In the genomic region with DNA sequence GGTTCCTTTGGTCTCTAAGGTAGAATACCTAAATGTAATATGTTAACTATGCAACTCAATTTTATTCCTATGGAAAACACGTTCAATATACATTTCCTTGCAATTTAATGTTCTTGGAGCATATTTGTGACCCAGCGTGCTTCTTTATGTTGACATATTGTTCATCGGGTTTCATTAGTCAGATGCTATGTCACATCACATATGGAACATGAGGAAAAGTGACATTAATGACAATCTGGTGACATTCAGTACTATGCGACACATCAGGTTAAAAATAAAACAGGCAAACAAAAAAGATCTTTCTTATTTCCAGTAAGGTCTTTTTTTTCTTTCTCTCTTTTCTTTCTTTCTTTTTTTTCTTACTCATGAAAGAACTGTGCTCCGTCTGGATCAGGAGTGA, we compare ENCODE assay signal across 34 cellular contexts.
DNase-seq lines count a peak whose midpoint lies in the region; ATAC-seq, FAIRE-seq and TF ChIP-seq lines count a peak whose summit lies in the region.
"Had no signal": no experiment of that assay in that cellular context is flagged by ENCODE, and none has a peak within 500 bp of the region (broad histone marks: within the 10 kb centered on the region; RNA-seq: fewer than 3 reads in every experiment).

No MANE protein-coding gene starts in this region.

- ATAC-seq in HG03354 (IDR thresholded peaks at IDR 0.05; ENCODE audit: poor library complexity, severe bottlenecking, unreplicated experiment) (no peak), GM18909 (IDR thresholded peaks at IDR 0.05; ENCODE audit: poor library complexity, unreplicated experiment) (no peak)
- ATAC-seq: A549; CD8-positive, alpha-beta T cell had no signal

- intact Hi-C loops in left ventricle myocardium inferior (cut with micrococcal nuclease) = no loop called here

- peak; percentile 78 for TF ChIP-seq EP300 in neural cell (conservative IDR thresholded peaks at IDR 0.05; ENCODE audit: poor library complexity, severe bottlenecking)

- H3K79me2 ChIP-seq in neural cell (replicated peaks; ENCODE audit: insufficient read depth, low read length) = no peaks in the 10 kb centered on the region

- no peak overlapping the region for H3K4me3 ChIP-seq in neural cell (ENCODE audit: low read length)
- H3K4me3 ChIP-seq in left ventricle myocardium inferior = no peak overlapping the region
- H3K4me3 ChIP-seq: A549; BLaER1; BLaER1 treated with 17β-estradiol and CSF1 and Interleukin-3, amounts not matched to agents 10 nM and 100 nM had no signal

- no peaks in the 10 kb centered on the region for H3K9me3 ChIP-seq in neural cell (ENCODE audit: low read length)
- no peaks in the 10 kb centered on the region for H3K9me3 ChIP-seq in left ventricle myocardium inferior (replicated peaks)
- H3K9me3 ChIP-seq: A549; BE2C; BLaER1; BLaER1 treated with 17β-estradiol and CSF1 and Interleukin-3, amounts not matched to agents 10 nM and 100 nM; Caco-2 had no signal

- H3K27ac ChIP-seq in neural cell (ENCODE audit: low read length) (no peak overlapping the region), left ventricle myocardium inferior (replicated peaks) (no peak overlapping the region)
- H3K27ac ChIP-seq: 22Rv1; A549; BLaER1; BLaER1 treated with 17β-estradiol and CSF1 and Interleukin-3, amounts not matched to agents 10 nM and 100 nM; C4-2B had no signal

- peak; percentile 96 for FAIRE-seq in D721Med (lab: Jason Lieb, UNC)
- FAIRE-seq: A204.1, A549 had no signal

- no peaks in the 10 kb centered on the region for H3K36me3 ChIP-seq in neural cell (ENCODE audit: insufficient read depth, low read length)
- H3K36me3 ChIP-seq in left ventricle myocardium inferior = no peaks in the 10 kb centered on the region
- H3K36me3 ChIP-seq: BE2C; BLaER1; BLaER1 treated with 17β-estradiol and CSF1 and Interleukin-3, amounts not matched to agents 10 nM and 100 nM had no signal

- no peaks in the 10 kb centered on the region for H3K9me2 ChIP-seq in neural cell (ENCODE audit: insufficient read depth, low read length)

- no peak overlapping the region for H2AFZ ChIP-seq in neural cell (ENCODE audit: low read depth, low read length)

- no peak for DNase-seq in D721Med (ENCODE audit: insufficient read length, low spot score)
- DNase-seq in NCI-H1694 (lab: John Stamatoyannopoulos, UW) = peak; percentile 11
- DNase-seq in NCI-H1694 treated with DMSO at 0.1 percent for 48 hours (lab: John Stamatoyannopoulos, UW) = peak; percentile 32
- no peak for DNase-seq in left ventricle myocardium inferior
- no peak for DNase-seq in medulla oblongata (ENCODE audit: extremely low spot score)
- DNase-seq: 8988T; ACHN; AML-193; BE2C; C1 segment of cervical spinal cord; Caco-2; Calu3; CD4-positive, alpha-beta memory T cell; CD4-positive, alpha-beta T cell; CD4-positive, CD25-positive, alpha-beta regulatory T cell; CD8-positive, alpha-beta memory T cell; CD8-positive, alpha-beta T cell; COR-L47; DMS 273 treated with DMSO at 0.1 percent for 48 hours; DMS153; DMS53; DMS79; DMS79 treated with DMSO at 0.1 percent for 48 hours; DND-41; EL had no signal

- no peak overlapping the region for H3K4me2 ChIP-seq in neural cell (ENCODE audit: low read length)
- H3K4me2 ChIP-seq: A549; BLaER1; BLaER1 treated with 17β-estradiol and CSF1 and Interleukin-3, amounts not matched to agents 10 nM and 100 nM had no signal

- H3K27me3 ChIP-seq in neural cell (ENCODE audit: insufficient read depth, low read depth, low read length) = no peaks in the 10 kb centered on the region
- peaks cover 12% of the 10 kb centered on the region for H3K27me3 ChIP-seq in left ventricle myocardium inferior (ENCODE audit: low read depth)
- H3K27me3 ChIP-seq: BE2C; BLaER1; BLaER1 treated with 17β-estradiol and CSF1 and Interleukin-3, amounts not matched to agents 10 nM and 100 nM had no signal

- TF ChIP-seq CTCF in D721Med (IDR thresholded peaks at IDR 0.05; ENCODE audit: insufficient read depth, missing control alignments) = no peak
- no peak for TF ChIP-seq CTCF in neural cell (IDR thresholded peaks at IDR 0.05; ENCODE audit: poor library complexity, severe bottlenecking)
- no peak for TF ChIP-seq CTCF in left ventricle myocardium inferior (IDR thresholded peaks at IDR 0.05; ENCODE audit: borderline replicate concordance)

- no peak for TF ChIP-seq RAD21 in neural cell (conservative IDR thresholded peaks at IDR 0.05)

- no peaks in the 10 kb centered on the region for H3F3A ChIP-seq in neural cell (ENCODE audit: insufficient read depth, low read length, poor library complexity, severe bottlenecking)

- no peak overlapping the region for H3K9ac ChIP-seq in neural cell (ENCODE audit: low read length)
- H3K9ac ChIP-seq: BLaER1; BLaER1 treated with 17β-estradiol and CSF1 and Interleukin-3, amounts not matched to agents 10 nM and 100 nM had no signal

- H3K4me1 ChIP-seq in left ventricle myocardium inferior = no peaks in the 10 kb centered on the region
- H3K4me1 ChIP-seq: A549; BE2C; BLaER1 treated with 17β-estradiol and CSF1 and Interleukin-3, amounts not matched to agents 10 nM and 100 nM; Caco-2 had no signal

- H4K20me1 ChIP-seq in neural cell (ENCODE audit: insufficient read depth) = no peaks in the 10 kb centered on the region
- H4K20me1 ChIP-seq: BLaER1; BLaER1 treated with 17β-estradiol and CSF1 and Interleukin-3, amounts not matched to agents 10 nM and 100 nM had no signal

TF ChIP-seq in neural cell, 6 proteins besides CTCF, POLR2A, EP300 and RAD21:
- TF ChIP-seq, protein P1, sequence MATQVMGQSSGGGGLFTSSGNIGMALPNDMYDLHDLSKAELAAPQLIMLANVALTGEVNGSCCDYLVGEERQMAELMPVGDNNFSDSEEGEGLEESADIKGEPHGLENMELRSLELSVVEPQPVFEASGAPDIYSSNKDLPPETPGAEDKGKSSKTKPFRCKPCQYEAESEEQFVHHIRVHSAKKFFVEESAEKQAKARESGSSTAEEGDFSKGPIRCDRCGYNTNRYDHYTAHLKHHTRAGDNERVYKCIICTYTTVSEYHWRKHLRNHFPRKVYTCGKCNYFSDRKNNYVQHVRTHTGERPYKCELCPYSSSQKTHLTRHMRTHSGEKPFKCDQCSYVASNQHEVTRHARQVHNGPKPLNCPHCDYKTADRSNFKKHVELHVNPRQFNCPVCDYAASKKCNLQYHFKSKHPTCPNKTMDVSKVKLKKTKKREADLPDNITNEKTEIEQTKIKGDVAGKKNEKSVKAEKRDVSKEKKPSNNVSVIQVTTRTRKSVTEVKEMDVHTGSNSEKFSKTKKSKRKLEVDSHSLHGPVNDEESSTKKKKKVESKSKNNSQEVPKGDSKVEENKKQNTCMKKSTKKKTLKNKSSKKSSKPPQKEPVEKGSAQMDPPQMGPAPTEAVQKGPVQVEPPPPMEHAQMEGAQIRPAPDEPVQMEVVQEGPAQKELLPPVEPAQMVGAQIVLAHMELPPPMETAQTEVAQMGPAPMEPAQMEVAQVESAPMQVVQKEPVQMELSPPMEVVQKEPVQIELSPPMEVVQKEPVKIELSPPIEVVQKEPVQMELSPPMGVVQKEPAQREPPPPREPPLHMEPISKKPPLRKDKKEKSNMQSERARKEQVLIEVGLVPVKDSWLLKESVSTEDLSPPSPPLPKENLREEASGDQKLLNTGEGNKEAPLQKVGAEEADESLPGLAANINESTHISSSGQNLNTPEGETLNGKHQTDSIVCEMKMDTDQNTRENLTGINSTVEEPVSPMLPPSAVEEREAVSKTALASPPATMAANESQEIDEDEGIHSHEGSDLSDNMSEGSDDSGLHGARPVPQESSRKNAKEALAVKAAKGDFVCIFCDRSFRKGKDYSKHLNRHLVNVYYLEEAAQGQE (IDR thresholded peaks at IDR 0.05; ENCODE audit: borderline replicate concordance) = no peak
- TF ChIP-seq POLR2AphosphoS5 (IDR thresholded peaks at IDR 0.05) = peak; percentile 52
TF ChIP-seq in neural cell: peak in this region for 1.

Comparison
In these comparisons a context has a peak if more than half of its experiments do, and no peak if none do; other contexts are left out.
1. DNase-seq: peak in NCI-H1694 (single experiment) and NCI-H1694 treated with DMSO at 0.1 percent for 48 hours (single experiment); none in D721Med (single experiment), left ventricle myocardium inferior (single experiment) and medulla oblongata (single experiment).